19 cellular contexts compared by ENCODE assay signal in genomic region chr17:73247728-73248127, GRCh38. TPM values are rescaled to one million over a fixed set of nuclear protein-coding genes. Genes with fewer than 3 reads are reported as not detected.
DNase-seq lines count a peak whose midpoint lies in the region; ATAC-seq and TF ChIP-seq lines count a peak whose summit lies in the region.
"Had no signal": no experiment of that assay in that cellular context is flagged by ENCODE, and none has a peak within 500 bp of the region (broad histone marks: within the 10 kb centered on the region; RNA-seq: fewer than 3 reads in every experiment).

No MANE protein-coding gene starts in this region.

- peaks cover 36% of the 10 kb centered on the region for H3K36me3 Mint-ChIP-seq in MCF 10A (ENCODE audit: insufficient read depth, unreplicated experiment)

- H2AFZ ChIP-seq in mammary epithelial cell (ENCODE audit: low read depth, low read length), result no peak overlapping the region

- no peak overlapping the region for H3K4me2 ChIP-seq in mammary epithelial cell (ENCODE audit: insufficient read depth, low read depth, low read length)

- no peak for DNase-seq in mammary epithelial cell
- no peak for DNase-seq in MCF 10A (ENCODE audit: unreplicated experiment)
- DNase-seq in adipocyte (ENCODE audit: low read depth), result peak; percentile 27
- peak; percentile 44 for DNase-seq in fibroblast of pulmonary artery (ENCODE audit: low read depth)
- no peak for DNase-seq in GM03348 (ENCODE audit: low spot score)
- DNase-seq in head of caudate nucleus, result no peak
- DNase-seq: activated naive CD8-positive, alpha-beta T cell treated with anti-CD3 and anti-CD28 coated beads, Interleukin-2, amount 10 ng/mL, durations not matched to agents 7 days and 5 days; activated T-cell treated with anti-CD3 and anti-CD28 coated beads, Interleukin-2, amount 50 U/mL, for 24 hours; left lung; MV-4-11; naive B cell; substantia nigra; T-cell had no signal

- in situ Hi-C loops in mammary epithelial cell (cut with MboI; ENCODE audit: low sequenced_read_pairs in 2 of 2), result no loop called here

- POLR2A ChIA-PET in MCF 10A (lab: Yijun Ruan, JAX), result interaction anchor here (1.5 to 3.3 kb wide), 3 partner anchors 16 to 122 kb away, joined by 3 to 18 read pairs (median 3); a partner anchor contains a TSS

- H3K9me3 Mint-ChIP-seq in MCF 10A (ENCODE audit: unreplicated experiment), result no peaks in the 10 kb centered on the region
- H3K9me3 Mint-ChIP-seq: activated naive CD8-positive, alpha-beta T cell treated with anti-CD3 and anti-CD28 coated beads, Interleukin-2, amount 10 ng/mL, durations not matched to agents 7 days and 5 days; activated T-cell treated with anti-CD3 and anti-CD28 coated beads, Interleukin-2, amount 50 U/mL, for 24 hours; naive B cell; T-cell had no signal

- no peak overlapping the region for H3K27ac Mint-ChIP-seq in MCF 10A (ENCODE audit: low read depth, unreplicated experiment)
- H3K27ac Mint-ChIP-seq: activated naive CD8-positive, alpha-beta T cell treated with anti-CD3 and anti-CD28 coated beads, Interleukin-2, amount 10 ng/mL, durations not matched to agents 7 days and 5 days; activated T-cell treated with anti-CD3 and anti-CD28 coated beads, Interleukin-2, amount 50 U/mL, for 24 hours; T-cell had no signal

- H3K79me2 ChIP-seq in mammary epithelial cell (ENCODE audit: insufficient read depth, low read length), result no peaks in the 10 kb centered on the region

- H3K4me1 ChIP-seq in mammary epithelial cell (ENCODE audit: insufficient read depth, low read length) (peaks cover 2% of the 10 kb centered on the region), adipocyte (ENCODE audit: control insufficient read depth, insufficient read depth, low read length) (no peaks in the 10 kb centered on the region)
- H3K4me1 ChIP-seq: left lung had no signal

- intact Hi-C loops in mammary epithelial cell (cut with micrococcal nuclease), result loop anchor here (1.0 kb wide), 1 partner anchor 51 kb away; no protein-coding TSS in a partner anchor
- intact Hi-C loops in MCF 10A (cut with micrococcal nuclease), result loop anchor here (2.0 kb wide), 1 partner anchor 57 kb away; no protein-coding TSS in a partner anchor
- intact Hi-C loops in head of caudate nucleus (cut with DNase I), result no loop called here

- H4K20me1 ChIP-seq in mammary epithelial cell (ENCODE audit: insufficient read depth, low read length), result no peaks in the 10 kb centered on the region

- dilution Hi-C loops in mammary epithelial cell (cut with HindIII; ENCODE audit: low sequenced_read_pairs), result no loop called here

- no peak overlapping the region for H3K9ac ChIP-seq in mammary epithelial cell (ENCODE audit: insufficient read depth, low read length)
- H3K9ac ChIP-seq in adipocyte (ENCODE audit: low read length), result no peak overlapping the region

- BruUV-seq in mammary epithelial cell (replicated peaks; lab: Mats Ljungman, UMichigan) (TSS peak; percentile 18), MCF 10A (replicated peaks; lab: Mats Ljungman, UMichigan) (no TSS peak)

- 94% methylated on average over 2 of the region's 2 CpGs for WGBS in mammary epithelial cell (ENCODE audit: low coverage, missing lambda C conversion rate)

- H3K4me3 ChIP-seq in mammary epithelial cell (replicated peaks in 1 of 3; ENCODE audit: insufficient read depth in 1 of 3, low read depth in 2 of 3, low read length in 3 of 3), result no peak overlapping the region
- no peak overlapping the region for H3K4me3 ChIP-seq in adipocyte (ENCODE audit: low read length)
- H3K4me3 ChIP-seq in fibroblast of pulmonary artery (replicated peaks; ENCODE audit: low read depth, low read length), result no peak overlapping the region
- H3K4me3 ChIP-seq: left lung had no signal

- H3K27ac ChIP-seq in mammary epithelial cell (ENCODE audit: insufficient read depth, low read depth, low read length), result no peak overlapping the region
- H3K27ac ChIP-seq: left lung had no signal

- TF ChIP-seq CTCF in mammary epithelial cell (conservative IDR thresholded peaks at IDR 0.05 in 1 of 2, IDR thresholded peaks at IDR 0.05 in 1 of 2; ENCODE audit: extremely low read depth in 1 of 2, insufficient read depth in 1 of 2, low read depth in 1 of 2, low read length in 2 of 2) (peak in 1 of 2 donors; percentile 34), MCF 10A (IDR thresholded peaks at IDR 0.05; ENCODE audit: unreplicated experiment) (no peak), fibroblast of pulmonary artery (IDR thresholded peaks at IDR 0.05; ENCODE audit: low read length, missing control alignments) (peak; percentile 29)

- H3K4me1 Mint-ChIP-seq in MCF 10A (ENCODE audit: insufficient read depth, unreplicated experiment), result no peaks in the 10 kb centered on the region
- H3K4me1 Mint-ChIP-seq: naive B cell, T-cell had no signal

- H3K27me3 ChIP-seq in mammary epithelial cell (ENCODE audit: insufficient read depth, low read length) (no peaks in the 10 kb centered on the region), adipocyte (replicated peaks; ENCODE audit: control insufficient read depth, insufficient read depth, low read length) (peaks cover 21% of the 10 kb centered on the region)
- H3K27me3 ChIP-seq: left lung had no signal

- CTCF ChIA-PET in mammary epithelial cell (lab: Charles Lee; ENCODE audit: low non-redundant PET), result no interaction called here
- CTCF ChIA-PET in MCF 10A (lab: Yijun Ruan, JAX), result interaction anchor here (1.0 to 14.6 kb wide), 5 partner anchors 8 to 520 kb away, joined by 4 to 301 read pairs (median 7); no protein-coding TSS in a partner anchor

- H3K9me3 ChIP-seq in mammary epithelial cell (replicated peaks; ENCODE audit: insufficient read depth, low read length), result no peaks in the 10 kb centered on the region
- H3K9me3 ChIP-seq in adipocyte (ENCODE audit: control insufficient read depth, low read length), result no peaks in the 10 kb centered on the region
- H3K9me3 ChIP-seq: left lung had no signal

- H3K27me3 Mint-ChIP-seq in MCF 10A (ENCODE audit: insufficient read depth, unreplicated experiment), result no peaks in the 10 kb centered on the region
- H3K27me3 Mint-ChIP-seq: activated naive CD8-positive, alpha-beta T cell treated with anti-CD3 and anti-CD28 coated beads, Interleukin-2, amount 10 ng/mL, durations not matched to agents 7 days and 5 days; activated T-cell treated with anti-CD3 and anti-CD28 coated beads, Interleukin-2, amount 50 U/mL, for 24 hours; naive B cell; T-cell had no signal

- no peak overlapping the region for H3K4me3 Mint-ChIP-seq in MCF 10A (ENCODE audit: unreplicated experiment)
- H3K4me3 Mint-ChIP-seq: activated naive CD8-positive, alpha-beta T cell treated with anti-CD3 and anti-CD28 coated beads, Interleukin-2, amount 10 ng/mL, durations not matched to agents 7 days and 5 days; activated T-cell treated with anti-CD3 and anti-CD28 coated beads, Interleukin-2, amount 50 U/mL, for 24 hours; naive B cell; T-cell had no signal

- ATAC-seq in GM21619 (IDR thresholded peaks at IDR 0.05; ENCODE audit: unreplicated experiment) (no peak), GM18520 (IDR thresholded peaks at IDR 0.05; ENCODE audit: unreplicated experiment) (no peak)
- ATAC-seq: left lung, T-cell had no signal

- no peaks in the 10 kb centered on the region for H3K36me3 ChIP-seq in mammary epithelial cell (ENCODE audit: insufficient read depth, low read length)
- peaks cover 20% of the 10 kb centered on the region for H3K36me3 ChIP-seq in adipocyte (ENCODE audit: control insufficient read depth, insufficient read depth, low read length, severe bottlenecking)

RNA-seq across cellular contexts. Expression of gene CPSF4L, which starts 14.0 kb away (rescaled TPM):
- not detected for total RNA-seq in mammary epithelial cell
- not detected for polyA plus RNA-seq in mammary epithelial cell
- polyA minus RNA-seq in mammary epithelial cell, result not detected
- not detected in 2 replicates for total RNA-seq in MCF 10A (2022)
- total RNA-seq: A172; activated naive CD8-positive, alpha-beta T cell treated with anti-CD3 and anti-CD28 coated beads, Interleukin-2, amount 10 ng/mL, durations not matched to agents 7 days and 5 days; cerebellum; left lung; RPMI7951; T-cell had no signal
- polyA plus RNA-seq: esophagus had no signal

RNA-seq across cellular contexts. Expression of gene COG1, which starts 54.9 kb away (rescaled TPM):
- 10 to 100 TPM; 23.3 to 35.2 TPM for total RNA-seq in mammary epithelial cell
- polyA plus RNA-seq in mammary epithelial cell, result 12.8 TPM
- polyA minus RNA-seq in mammary epithelial cell, result 19.9 TPM
- 37.0 and 42.8 TPM in 2 replicates for total RNA-seq in MCF 10A (2022)

Comparison
In these comparisons a context has a peak if more than half of its experiments do, and no peak if none do; other contexts are left out.
1. DNase-seq: peak in adipocyte (single experiment) and fibroblast of pulmonary artery (single experiment); none in mammary epithelial cell (single experiment), MCF 10A (single experiment), GM03348 (single experiment) and head of caudate nucleus (0 of 42).